Comparison of ENCODE assay signal across 8 cellular contexts in genomic region chr14:59028476-59029202, GRCh38.
DNase-seq lines count a peak whose midpoint lies in the region; ATAC-seq and TF ChIP-seq lines count a peak whose summit lies in the region.

No MANE protein-coding gene starts in this region.

- H3K27me3 ChIP-seq in ovary: no peaks in the 10 kb centered on the region

- peak; percentile 96 for ATAC-seq in GM19395 (IDR thresholded peaks at IDR 0.05; ENCODE audit: unreplicated experiment)
- peak; percentile 89 for ATAC-seq in HG03280 (IDR thresholded peaks at IDR 0.05; ENCODE audit: unreplicated experiment)

- H3K36me3 ChIP-seq in ovary: no peaks in the 10 kb centered on the region

- TF ChIP-seq POLR2A in ovary (IDR thresholded peaks at IDR 0.05): no peak

- H3K9me3 ChIP-seq in ovary: no peaks in the 10 kb centered on the region

- DNase-seq in DMS 273 treated with DMSO at 0.1 percent for 48 hours (lab: John Stamatoyannopoulos, UW) (peak; percentile 51), NCI-H226 (peak; percentile 88), foreskin melanocyte (peak; percentile 99), ovary (peak; percentile 56 to 75 (median 68))
- DNase-seq in activated CD4-positive, alpha-beta T cell treated with anti-CD3 and anti-CD28 coated beads, Interleukin-2, amount 50 U/mL, for 1 hour: peak; percentile 4
- no peak for DNase-seq in effector CD4-positive, alpha-beta T cell

- intact Hi-C loops in ovary (cut with DNase I): no loop called here

- 0 to 2% (median 1%) methylated on average over 5 of the region's 5 CpGs for WGBS in ovary, 3 donors

- no peaks in the 10 kb centered on the region for H3K4me1 ChIP-seq in ovary (ENCODE audit: insufficient read depth)

- no peak overlapping the region for H3K27ac ChIP-seq in ovary

- no peak for TF ChIP-seq EP300 in ovary (IDR thresholded peaks at IDR 0.05)

- H3K4me3 ChIP-seq in ovary: no peak overlapping the region

- TF ChIP-seq CTCF in ovary (IDR thresholded peaks at IDR 0.05): peak; percentile 24 to 55 (median 38)
